Comparison of ENCODE assay signal across 9 cellular contexts in the genomic region with DNA sequence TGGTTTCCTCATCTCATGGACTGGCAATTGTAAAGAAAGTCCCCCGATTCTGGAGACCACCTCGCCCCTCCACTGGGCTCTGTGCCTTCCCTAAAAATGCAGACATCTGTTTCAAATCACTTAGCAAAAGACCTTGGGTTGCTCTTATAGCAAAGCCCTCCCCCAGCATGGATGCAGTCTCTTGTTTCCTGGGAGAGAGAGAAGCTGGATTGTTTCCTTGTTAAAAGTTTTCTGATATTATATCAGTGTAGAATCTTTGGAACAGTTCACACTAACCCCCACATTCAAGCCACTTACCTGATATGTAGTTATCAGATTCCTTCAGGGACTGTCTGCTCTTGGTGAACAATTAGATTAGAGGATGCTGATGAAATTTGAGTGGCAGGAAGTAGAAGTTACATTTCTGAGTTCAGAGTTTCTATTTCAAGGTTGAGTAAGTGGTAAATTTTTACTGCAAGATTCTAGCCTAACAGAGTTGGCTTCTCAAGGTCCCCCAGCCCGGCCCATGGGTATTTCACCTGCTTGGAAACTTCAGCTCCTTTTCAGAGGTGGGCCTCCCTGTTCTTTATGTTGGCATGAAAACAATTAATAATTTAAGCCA. TPM values are rescaled to one million over a fixed set of nuclear protein-coding genes. Genes with fewer than 3 reads are reported as not detected.
DNase-seq lines count a peak whose midpoint lies in the region; ATAC-seq and TF ChIP-seq lines count a peak whose summit lies in the region.
"Had no signal": no experiment of that assay in that cellular context is flagged by ENCODE, and none has a peak within 500 bp of the region (broad histone marks: within the 10 kb centered on the region; RNA-seq: fewer than 3 reads in every experiment).

No MANE protein-coding gene starts in this region.

- TF ChIP-seq CTCF in activated CD8-positive, alpha-beta T cell treated with anti-CD3 and anti-CD28 coated beads for 36 hours (IDR thresholded peaks at IDR 0.05) = no peak

- H3K27me3 Mint-ChIP-seq in activated CD4-positive, alpha-beta T cell treated with anti-CD3 and anti-CD28 coated beads, Interleukin-2, amount 10 ng/mL, durations not matched to agents 24 days and 14 days = no peaks in the 10 kb centered on the region
- H3K27me3 Mint-ChIP-seq in activated CD8-positive, alpha-beta T cell treated with anti-CD3 and anti-CD28 coated beads for 36 hours = no peaks in the 10 kb centered on the region

- H3K4me1 Mint-ChIP-seq in activated CD4-positive, alpha-beta T cell treated with anti-CD3 and anti-CD28 coated beads, Interleukin-2, amount 10 ng/mL, durations not matched to agents 24 days and 14 days = peaks cover 70% of the 10 kb centered on the region
- H3K4me1 Mint-ChIP-seq in activated CD8-positive, alpha-beta T cell treated with anti-CD3 and anti-CD28 coated beads for 36 hours (ENCODE audit: low read depth) = peaks cover 73% of the 10 kb centered on the region

- CTCF ChIA-PET in activated CD8-positive, alpha-beta T cell treated with anti-CD3 and anti-CD28 coated beads for 36 hours (lab: Charles Lee) = interaction anchor here (1.0 to 2.9 kb wide), 3 partner anchors 24 to 55 kb away, joined by 3 to 10 read pairs (median 3); no protein-coding TSS in a partner anchor

- peak; percentile 70 for DNase-seq in activated CD4-positive, alpha-beta T cell treated with anti-CD3 and anti-CD28 coated beads, Interleukin-2, amount 10 ng/mL, durations not matched to agents 24 days and 14 days
- no peak for DNase-seq in activated CD4-positive, alpha-beta T cell treated with anti-CD3 and anti-CD28 coated beads for 1 hour
- peak; percentile 54 for DNase-seq in activated CD8-positive, alpha-beta T cell treated with anti-CD3 and anti-CD28 coated beads for 36 hours
- peak; percentile 11 for DNase-seq in stimulated activated CD4-positive, alpha-beta T cell treated with anti-CD3 and anti-CD28 coated beads, Interleukin-4, amount 100 ng/mL, for 24 hours
- no peak for DNase-seq in NCI-H2227 (lab: John Stamatoyannopoulos, UW; ENCODE audit: unreplicated experiment)
- DNase-seq in NCI-H1436 treated with DMSO at 0.1 percent for 48 hours (lab: John Stamatoyannopoulos, UW) = no peak
- DNase-seq in GM03348 (ENCODE audit: low spot score) = no peak
- DNase-seq: NCI-H510A treated with DMSO at 0.1 percent for 48 hours had no signal

- peak overlapping the region; percentile 67 for H3K4me3 Mint-ChIP-seq in activated CD4-positive, alpha-beta T cell treated with anti-CD3 and anti-CD28 coated beads, Interleukin-2, amount 10 ng/mL, durations not matched to agents 24 days and 14 days
- peak overlapping the region; percentile 72 for H3K4me3 Mint-ChIP-seq in activated CD8-positive, alpha-beta T cell treated with anti-CD3 and anti-CD28 coated beads for 36 hours

- POLR2A ChIA-PET in activated CD8-positive, alpha-beta T cell treated with anti-CD3 and anti-CD28 coated beads for 36 hours (lab: Charles Lee) = interaction anchor here (0.8 to 2.3 kb wide), 4 partner anchors 9 to 58 kb away, joined by 3 to 8 read pairs (median 3); no protein-coding TSS in a partner anchor

- peaks cover 4% of the 10 kb centered on the region for H3K9me3 Mint-ChIP-seq in activated CD4-positive, alpha-beta T cell treated with anti-CD3 and anti-CD28 coated beads, Interleukin-2, amount 10 ng/mL, durations not matched to agents 24 days and 14 days
- peaks cover 2% of the 10 kb centered on the region for H3K9me3 Mint-ChIP-seq in activated CD8-positive, alpha-beta T cell treated with anti-CD3 and anti-CD28 coated beads for 36 hours

- intact Hi-C loops in activated CD4-positive, alpha-beta T cell treated with anti-CD3 and anti-CD28 coated beads, Interleukin-2, amount 10 ng/mL, durations not matched to agents 24 days and 14 days (cut with micrococcal nuclease) = loop anchor here (1.0 to 5.0 kb wide), 3 partner anchors 30 to 1277 kb away; a partner anchor contains a TSS
- intact Hi-C loops in activated CD8-positive, alpha-beta T cell treated with anti-CD3 and anti-CD28 coated beads for 36 hours (cut with micrococcal nuclease) = loop anchor here (5.0 kb wide), 5 partner anchors 32 to 103 kb away; a partner anchor contains a TSS

- peak overlapping the region; percentile 66 for H3K27ac Mint-ChIP-seq in activated CD4-positive, alpha-beta T cell treated with anti-CD3 and anti-CD28 coated beads, Interleukin-2, amount 10 ng/mL, durations not matched to agents 24 days and 14 days
- H3K27ac Mint-ChIP-seq in activated CD8-positive, alpha-beta T cell treated with anti-CD3 and anti-CD28 coated beads for 36 hours = peak overlapping the region; percentile 96

- peak; percentile 34 for ATAC-seq in HG02981 (IDR thresholded peaks at IDR 0.05; ENCODE audit: unreplicated experiment)
- ATAC-seq in activated CD8-positive, alpha-beta T cell treated with anti-CD3 and anti-CD28 coated beads for 36 hours = peak; percentile 19

- peaks cover 25% of the 10 kb centered on the region for H3K36me3 Mint-ChIP-seq in activated CD4-positive, alpha-beta T cell treated with anti-CD3 and anti-CD28 coated beads, Interleukin-2, amount 10 ng/mL, durations not matched to agents 24 days and 14 days (ENCODE audit: low read depth)
- H3K36me3 Mint-ChIP-seq in activated CD8-positive, alpha-beta T cell treated with anti-CD3 and anti-CD28 coated beads for 36 hours (ENCODE audit: low read depth) = peaks cover 22% of the 10 kb centered on the region

RNA-seq across cellular contexts. Expression of a gene that starts 56.4 kb away (rescaled TPM):
- total RNA-seq in activated CD4-positive, alpha-beta T cell treated with anti-CD3 and anti-CD28 coated beads, Interleukin-2, amount 10 ng/mL, durations not matched to agents 24 days and 14 days = 15.0 and 16.0 TPM in 2 replicates
- 1 to 10 TPM; 8.8 to 9.5 TPM for total RNA-seq in activated CD8-positive, alpha-beta T cell treated with anti-CD3 and anti-CD28 coated beads for 36 hours

Comparison
In these comparisons a context has a peak if more than half of its experiments do, and no peak if none do; other contexts are left out.
1. DNase-seq: peak in activated CD4-positive, alpha-beta T cell treated with anti-CD3 and anti-CD28 coated beads, Interleukin-2, amount 10 ng/mL, durations not matched to agents 24 days and 14 days (single experiment), activated CD8-positive, alpha-beta T cell treated with anti-CD3 and anti-CD28 coated beads for 36 hours (single experiment) and stimulated activated CD4-positive, alpha-beta T cell treated with anti-CD3 and anti-CD28 coated beads, Interleukin-4, amount 100 ng/mL, for 24 hours (single experiment); none in activated CD4-positive, alpha-beta T cell treated with anti-CD3 and anti-CD28 coated beads for 1 hour (single experiment), NCI-H2227 (single experiment), NCI-H1436 treated with DMSO at 0.1 percent for 48 hours (single experiment) and GM03348 (single experiment).